Comparison of ENCODE assay signal across 18 cellular contexts in the genomic region with DNA sequence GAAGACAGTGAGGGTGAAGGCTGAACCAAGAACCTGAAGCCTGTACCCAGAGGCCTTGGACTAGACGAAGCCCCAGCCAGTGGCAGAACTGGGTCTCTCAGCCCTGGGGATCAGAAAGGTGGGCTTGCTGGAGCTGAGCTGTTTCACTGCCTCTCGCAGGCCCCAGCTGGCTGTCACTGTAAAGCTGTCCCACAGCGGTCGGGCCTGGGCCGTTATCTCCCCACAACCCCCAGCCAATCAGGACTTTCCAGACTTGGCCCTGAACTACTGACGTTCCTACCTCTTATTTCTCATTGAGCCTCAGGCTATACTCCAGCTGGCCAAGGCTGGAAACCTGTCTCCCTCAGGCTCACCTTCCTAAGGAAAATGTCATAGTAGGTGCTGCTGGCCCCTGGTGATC. TPM values are rescaled to one million over a fixed set of nuclear protein-coding genes. Genes with fewer than 3 reads are reported as not detected.
DNase-seq lines count a peak whose midpoint lies in the region; ATAC-seq and TF ChIP-seq lines count a peak whose summit lies in the region.
"Had no signal": no experiment of that assay in that cellular context is flagged by ENCODE, and none has a peak within 500 bp of the region (broad histone marks: within the 10 kb centered on the region; RNA-seq: fewer than 3 reads in every experiment).

No MANE protein-coding gene starts in this region.

- H3K9me3 Mint-ChIP-seq in CD8-positive, alpha-beta memory T cell, result no peaks in the 10 kb centered on the region
- no peaks in the 10 kb centered on the region for H3K9me3 Mint-ChIP-seq in IgD-negative memory B cell
- H3K9me3 Mint-ChIP-seq in activated naive CD8-positive, alpha-beta T cell (ENCODE audit: low read depth), result no peaks in the 10 kb centered on the region
- no peaks in the 10 kb centered on the region for H3K9me3 Mint-ChIP-seq in nephron progenitor cell

- CTCF ChIA-PET in CD8-positive, alpha-beta memory T cell (lab: Charles Lee), result interaction anchor here (7.2 kb wide), 1 partner anchor 14 kb away, joined by 53 read pairs; no protein-coding TSS in a partner anchor
- CTCF ChIA-PET in PC-9 (lab: Charles Lee), result no interaction called here

- no peaks in the 10 kb centered on the region for H3K27me3 Mint-ChIP-seq in CD8-positive, alpha-beta memory T cell
- H3K27me3 Mint-ChIP-seq in IgD-negative memory B cell (no peaks in the 10 kb centered on the region), nephron progenitor cell (ENCODE audit: low read depth, poor library complexity) (peaks cover 4% of the 10 kb centered on the region)
- H3K27me3 Mint-ChIP-seq in activated naive CD8-positive, alpha-beta T cell, result no peaks in the 10 kb centered on the region

- peaks cover 20% of the 10 kb centered on the region for H3K79me2 ChIP-seq in PC-9 (ENCODE audit: low read depth)

- no peaks in the 10 kb centered on the region for H3K27me3 ChIP-seq in CD8-positive, alpha-beta memory T cell (ENCODE audit: insufficient read depth, low read length, poor library complexity, severe bottlenecking)
- no peaks in the 10 kb centered on the region for H3K27me3 ChIP-seq in PC-9 (ENCODE audit: insufficient read depth, low read depth)

- no peak overlapping the region for H3K27ac ChIP-seq in CD8-positive, alpha-beta memory T cell (ENCODE audit: low read depth, low read length)
- no peak overlapping the region for H3K27ac ChIP-seq in PC-9
- H3K27ac ChIP-seq: prostate gland had no signal

- no peak overlapping the region for H3K4me2 ChIP-seq in PC-9

- H3K4me3 Mint-ChIP-seq in CD8-positive, alpha-beta memory T cell, result peak overlapping the region in 3 of 7 donors; percentile 19 to 61 (median 56)
- H3K4me3 Mint-ChIP-seq in IgD-negative memory B cell (peak overlapping the region in 3 of 4 donors; percentile 34 to 81 (median 55)), nephron progenitor cell (no peak overlapping the region)
- H3K4me3 Mint-ChIP-seq in activated naive CD8-positive, alpha-beta T cell, result peak overlapping the region; percentile 49

- BruUV-seq in PC-9 (replicated peaks; lab: Mats Ljungman, UMichigan), result no TSS peak

- peaks cover 33 to 68% (median 35%) of the 10 kb centered on the region in 3 donors for H3K4me1 Mint-ChIP-seq in CD8-positive, alpha-beta memory T cell
- peaks cover 11 to 22% (median 20%) of the 10 kb centered on the region in 3 donors for H3K4me1 Mint-ChIP-seq in IgD-negative memory B cell
- peaks cover 46% of the 10 kb centered on the region for H3K4me1 Mint-ChIP-seq in activated naive CD8-positive, alpha-beta T cell (ENCODE audit: low read depth)
- H3K4me1 Mint-ChIP-seq in nephron progenitor cell, result peaks cover 45% of the 10 kb centered on the region

- no peaks in the 10 kb centered on the region for H3K9me3 ChIP-seq in CD8-positive, alpha-beta memory T cell (ENCODE audit: low read length)
- no peaks in the 10 kb centered on the region for H3K9me3 ChIP-seq in PC-9 (ENCODE audit: insufficient read depth, low read depth)
- H3K9me3 ChIP-seq: mucosa of descending colon, prostate gland had no signal

- peaks cover 29% of the 10 kb centered on the region; the same call in 1 of the 2 replicates for H3F3A ChIP-seq in PC-9 (ENCODE audit: insufficient read depth, low read depth)

- H3K27ac Mint-ChIP-seq in CD8-positive, alpha-beta memory T cell, result peak overlapping the region in 7 of 8 donors; percentile 23 to 83 (median 66)
- peak overlapping the region in 2 of 3 donors; percentile 40 to 58 for H3K27ac Mint-ChIP-seq in IgD-negative memory B cell
- peak overlapping the region; percentile 61 for H3K27ac Mint-ChIP-seq in activated naive CD8-positive, alpha-beta T cell
- peak overlapping the region; percentile 90 for H3K27ac Mint-ChIP-seq in nephron progenitor cell

- intact Hi-C loops in PC-9 (cut with micrococcal nuclease; ENCODE audit: unreplicated experiment), result no loop called here

- peaks cover 3% of the 10 kb centered on the region; the same call in 1 of the 2 replicates for H4K20me1 ChIP-seq in PC-9 (ENCODE audit: insufficient read depth)

- POLR2A ChIA-PET in CD8-positive, alpha-beta memory T cell (lab: Charles Lee), result interaction anchor here (0.8 to 1.4 kb wide), 3 partner anchors 14 to 72 kb away, joined by 3 to 4 read pairs (median 4); partner anchors contain the start of genes POLD4 and TMEM134
- POLR2A ChIA-PET in PC-9 (lab: Charles Lee; ENCODE audit: unreplicated experiment), result no interaction called here

- peaks cover 53% of the 10 kb centered on the region for H3K4me1 ChIP-seq in CD8-positive, alpha-beta memory T cell (ENCODE audit: insufficient read depth, low read length)
- peaks cover 17% of the 10 kb centered on the region for H3K4me1 ChIP-seq in PC-9 (replicated peaks; ENCODE audit: insufficient read depth)

- no peak for ATAC-seq in HG03520 (IDR thresholded peaks at IDR 0.05; ENCODE audit: unreplicated experiment)
- ATAC-seq: mucosa of descending colon had no signal

- peaks cover 24% of the 10 kb centered on the region for H3K36me3 ChIP-seq in CD8-positive, alpha-beta memory T cell (ENCODE audit: insufficient read depth, low read length)
- 0 out of 2 replicates have a peak, but pooled peaks cover 6% of the 10 kb centered on the region for H3K36me3 ChIP-seq in PC-9 (ENCODE audit: low read depth)

- no peak for TF ChIP-seq CTCF in nephron progenitor cell (IDR thresholded peaks at IDR 0.05)
- TF ChIP-seq CTCF in PC-9 (conservative IDR thresholded peaks at IDR 0.05), result no peak

- H3K4me3 ChIP-seq in CD8-positive, alpha-beta memory T cell (ENCODE audit: low read length), result no peak overlapping the region
- no peak overlapping the region for H3K4me3 ChIP-seq in PC-9
- H3K4me3 ChIP-seq: mucosa of descending colon, prostate gland had no signal

- no peak for DNase-seq in CD8-positive, alpha-beta memory T cell
- DNase-seq in nephron progenitor cell (no peak), DMS153 (lab: John Stamatoyannopoulos, UW) (no peak), PC-9 (no peak)
- DNase-seq: activated CD4-positive, CD25-positive, alpha-beta regulatory T cell treated with anti-CD3 and anti-CD28 coated beads, Interleukin-2, amount 50 U/mL, for 72 hours; COR-L47; dermis blood vessel endothelial cell; GF-D8; hippocampal formation; mucosa of descending colon; NCI-H187 treated with DMSO at 0.1 percent for 48 hours; NCI-H524 treated with DMSO at 0.1 percent for 48 hours; SW 1271 had no signal

- H3K9me2 ChIP-seq in PC-9 (ENCODE audit: insufficient read depth), result no peaks in the 10 kb centered on the region

- peaks cover 4 to 57% (median 4%) of the 10 kb centered on the region in 3 donors for H3K36me3 Mint-ChIP-seq in CD8-positive, alpha-beta memory T cell
- no peaks in the 10 kb centered on the region for H3K36me3 Mint-ChIP-seq in IgD-negative memory B cell
- H3K36me3 Mint-ChIP-seq in activated naive CD8-positive, alpha-beta T cell, result no peaks in the 10 kb centered on the region
- H3K36me3 Mint-ChIP-seq in nephron progenitor cell (ENCODE audit: low read depth), result peaks cover 13% of the 10 kb centered on the region

- no peak overlapping the region for H2AFZ ChIP-seq in PC-9

RNA-seq across cellular contexts. Expression of gene PPP1CA, which starts 4.1 kb away (rescaled TPM):
- 100 to 1,000 TPM; 338 to 357 TPM for total RNA-seq in CD8-positive, alpha-beta memory T cell
- polyA plus RNA-seq in CD8-positive, alpha-beta memory T cell, result 564 TPM
- 546 TPM for polyA plus RNA-seq in IgD-negative memory B cell
- total RNA-seq in PC-9 (2021), result 306 and 351 TPM in 2 replicates

RNA-seq across cellular contexts. Expression of gene RAD9A, which starts 5.8 kb away (rescaled TPM):
- total RNA-seq in CD8-positive, alpha-beta memory T cell, result 10 to 100 TPM; 36.8 to 38.8 TPM
- 9.4 TPM for polyA plus RNA-seq in CD8-positive, alpha-beta memory T cell
- polyA plus RNA-seq in IgD-negative memory B cell, result 12.0 TPM
- 62.8 and 79.8 TPM in 2 replicates for total RNA-seq in PC-9 (2021)

RNA-seq across cellular contexts. Expression of gene TBC1D10C, which starts 6.3 kb away (rescaled TPM):
- total RNA-seq in CD8-positive, alpha-beta memory T cell, result 100 to 1,000 TPM; 102 to 105 TPM
- polyA plus RNA-seq in CD8-positive, alpha-beta memory T cell, result 331 TPM
- polyA plus RNA-seq in IgD-negative memory B cell, result 341 TPM
- 0.58 TPM in 1 of 2 replicates, not detected in the other for total RNA-seq in PC-9 (2021)
- total RNA-seq: fibroblast of lung had no signal

RNA-seq across cellular contexts. Expression of gene CARNS1, which starts 17.9 kb away (rescaled TPM):
- 1 to 10 TPM; 2.0 to 2.7 TPM for total RNA-seq in CD8-positive, alpha-beta memory T cell
- polyA plus RNA-seq in CD8-positive, alpha-beta memory T cell, result 1.8 TPM
- 2.4 TPM for polyA plus RNA-seq in IgD-negative memory B cell
- 0.15 and 0.35 TPM in 2 replicates for total RNA-seq in PC-9 (2021)

RNA-seq across cellular contexts. Expression of gene CLCF1, which starts 24.1 kb away (rescaled TPM):
- 1 to 10 TPM; 3.5 to 4.2 TPM for total RNA-seq in CD8-positive, alpha-beta memory T cell
- polyA plus RNA-seq in CD8-positive, alpha-beta memory T cell, result 4.6 TPM
- polyA plus RNA-seq in IgD-negative memory B cell, result 5.1 TPM
- 15.9 and 17.0 TPM in 2 replicates for total RNA-seq in PC-9 (2021)

Comparison
In these comparisons a context has a peak if more than half of its experiments do, and no peak if none do; other contexts are left out.
1. RNA of gene TBC1D10C, which starts 6.3 kb away (total RNA-seq): 102 to 105 TPM in CD8-positive, alpha-beta memory T cell; 0.58 TPM in PC-9; every median in the first group is over 10 times any median in the second.
2. Peak in every context shown above with its lines, with median percentiles within 50 percentile points of each other: H3K27ac Mint-ChIP-seq.